Comparison of ENCODE assay signal across 14 cellular contexts in genomic region chr13:113742445-113743120, GRCh38. TPM values are rescaled to one million over a fixed set of nuclear protein-coding genes. Genes with fewer than 3 reads are reported as not detected.
DNase-seq lines count a peak whose midpoint lies in the region; ATAC-seq and TF ChIP-seq lines count a peak whose summit lies in the region.
"Had no signal": no experiment of that assay in that cellular context is flagged by ENCODE, and none has a peak within 500 bp of the region (broad histone marks: within the 10 kb centered on the region; RNA-seq: fewer than 3 reads in every experiment).

No MANE protein-coding gene starts in this region.

- H3K27me3 ChIP-seq in hepatocyte, result no peaks in the 10 kb centered on the region
- H3K27me3 ChIP-seq in testis, result no peaks in the 10 kb centered on the region
- H3K27me3 ChIP-seq: vagina had no signal

- H3K4me2 ChIP-seq in hepatocyte, result no peak overlapping the region

- WGBS in hepatocyte (ENCODE audit: low lambda C conversion rate, missing lambda C conversion rate), result 80% methylated on average over 21 of the region's 21 CpGs
- WGBS in testis, 2 donors, result 86 to 88% methylated on average over 13 to 21 of the region's 21 CpGs

- no peak for TF ChIP-seq CTCF in hepatocyte (IDR thresholded peaks at IDR 0.05; ENCODE audit: poor library complexity)
- TF ChIP-seq CTCF in testis (IDR thresholded peaks at IDR 0.05), result no peak

- no peaks in the 10 kb centered on the region for H3K36me3 ChIP-seq in hepatocyte (replicated peaks; ENCODE audit: insufficient read depth, low read depth)
- no peaks in the 10 kb centered on the region for H3K36me3 ChIP-seq in testis (ENCODE audit: low read depth, missing control alignments)
- H3K36me3 ChIP-seq: brain microvascular endothelial cell, prostate gland, vagina had no signal

- no peaks in the 10 kb centered on the region for H3K9me2 ChIP-seq in hepatocyte (replicated peaks; ENCODE audit: insufficient read depth)

- no peak for TF ChIP-seq POLR2A in testis (IDR thresholded peaks at IDR 0.05)

- H3K4me3 ChIP-seq in hepatocyte (no peak overlapping the region), testis (no peak overlapping the region)
- H3K4me3 ChIP-seq: K562, prostate gland, vagina had no signal

- H3K4me1 ChIP-seq in hepatocyte (ENCODE audit: insufficient read depth) (peaks cover 15% of the 10 kb centered on the region), testis (no peaks in the 10 kb centered on the region)
- H3K4me1 ChIP-seq: prostate gland had no signal

- H2AFZ ChIP-seq in hepatocyte, result no peak overlapping the region

- H4K20me1 ChIP-seq in hepatocyte (ENCODE audit: insufficient read depth, poor library complexity, severe bottlenecking), result no peaks in the 10 kb centered on the region

- DNase-seq in left ventricle myocardium superior (peak; percentile 25), cardiac septum (ENCODE audit: low spot score) (no peak), NCI-H526 treated with DMSO at 0.1 percent for 48 hours (lab: John Stamatoyannopoulos, UW) (peak; percentile 61), hepatocyte (ENCODE audit: low spot score) (no peak), MV-4-11 (lab: John Stamatoyannopoulos, UW) (no peak), left lobe of liver (ENCODE audit: low spot score) (no peak), testis (no peak)
- DNase-seq: brain microvascular endothelial cell, islet precursor cell, NCI-H2081 treated with DMSO at 0.1 percent for 48 hours had no signal

- no peaks in the 10 kb centered on the region for H3K9me3 ChIP-seq in hepatocyte (ENCODE audit: low read depth)
- H3K9me3 ChIP-seq in testis, result no peaks in the 10 kb centered on the region
- H3K9me3 ChIP-seq: prostate gland, vagina had no signal

- H3K79me2 ChIP-seq in hepatocyte, result no peaks in the 10 kb centered on the region

- intact Hi-C loops in left ventricle myocardium superior (cut with micrococcal nuclease), result no loop called here
- intact Hi-C loops in cardiac septum (cut with DNase I), result no loop called here
- intact Hi-C loops in testis (cut with DNase I; ENCODE audit: low total_unique reads), result no loop called here

- no peak for ATAC-seq in left ventricle myocardium superior
- no peak for ATAC-seq in HG02870 (IDR thresholded peaks at IDR 0.05; ENCODE audit: unreplicated experiment)
- no peak for ATAC-seq in left lobe of liver

- H3K27ac ChIP-seq in hepatocyte, result peak overlapping the region; percentile 26
- H3K27ac ChIP-seq in testis, result no peak overlapping the region
- H3K27ac ChIP-seq: brain microvascular endothelial cell, prostate gland, vagina had no signal

RNA-seq across cellular contexts. Expression of gene TMEM255B, which starts 16.4 kb away (rescaled TPM):
- 12.1 TPM for total RNA-seq in left ventricle myocardium superior
- total RNA-seq in cardiac septum, result 10.7 TPM
- total RNA-seq in hepatocyte, result 0.10 and 1.5 TPM in 2 replicates
- 4.0 and 6.3 TPM in 2 replicates for polyA plus RNA-seq in hepatocyte
- total RNA-seq in left lobe of liver, result 5.3 TPM
- total RNA-seq in testis, result 10 to 100 TPM in 1 of 2 donors, 1 to 10 TPM in 1; 6.9 to 10.9 TPM
- 7.5 TPM for polyA plus RNA-seq in testis (ENCODE audit: insufficient read depth, low read depth, low replicate concordance)

Comparison
In these comparisons a context has a peak if more than half of its experiments do, and no peak if none do; other contexts are left out.
1. DNase-seq: peak in left ventricle myocardium superior (single experiment) and NCI-H526 treated with DMSO at 0.1 percent for 48 hours (single experiment); none in cardiac septum (single experiment), hepatocyte (single experiment), MV-4-11 (single experiment), left lobe of liver (single experiment) and testis (single experiment).